In genomic region chr12:69239286-69239921, GRCh38 we compare ENCODE assay signal across 8 cellular contexts. TPM values are rescaled to one million over a fixed set of nuclear protein-coding genes. Genes with fewer than 3 reads are reported as not detected.
DNase-seq lines count a peak whose midpoint lies in the region; ATAC-seq and TF ChIP-seq lines count a peak whose summit lies in the region.

A gene with protein sequence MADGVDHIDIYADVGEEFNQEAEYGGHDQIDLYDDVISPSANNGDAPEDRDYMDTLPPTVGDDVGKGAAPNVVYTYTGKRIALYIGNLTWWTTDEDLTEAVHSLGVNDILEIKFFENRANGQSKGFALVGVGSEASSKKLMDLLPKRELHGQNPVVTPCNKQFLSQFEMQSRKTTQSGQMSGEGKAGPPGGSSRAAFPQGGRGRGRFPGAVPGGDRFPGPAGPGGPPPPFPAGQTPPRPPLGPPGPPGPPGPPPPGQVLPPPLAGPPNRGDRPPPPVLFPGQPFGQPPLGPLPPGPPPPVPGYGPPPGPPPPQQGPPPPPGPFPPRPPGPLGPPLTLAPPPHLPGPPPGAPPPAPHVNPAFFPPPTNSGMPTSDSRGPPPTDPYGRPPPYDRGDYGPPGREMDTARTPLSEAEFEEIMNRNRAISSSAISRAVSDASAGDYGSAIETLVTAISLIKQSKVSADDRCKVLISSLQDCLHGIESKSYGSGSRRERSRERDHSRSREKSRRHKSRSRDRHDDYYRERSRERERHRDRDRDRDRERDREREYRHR (plus strand): TSS chr12:69239569. CDS start chr12:69239647, 78 bp downstream.

- H3K27me3 ChIP-seq in WERI-Rb-1 (ENCODE audit: insufficient read depth, low read depth, severe bottlenecking) = no peaks in the 10 kb centered on the region
- no peaks in the 10 kb centered on the region for H3K27me3 ChIP-seq in breast epithelium
- peaks cover 18% of the 10 kb centered on the region; the same call in 1 of the 2 replicates for H3K27me3 ChIP-seq in iPS-20b (ENCODE audit: insufficient read depth, low read length)

- DNase-seq in AG08395 (ENCODE audit: low spot score) (peak; percentile 96), NCI-H2227 (lab: John Stamatoyannopoulos, UW; ENCODE audit: unreplicated experiment) (peak; percentile 98), WERI-Rb-1 (peak; percentile 97), breast epithelium (ENCODE audit: low spot score in 2 of 2) (peak; percentile 91 to 96)

- H3K4me3 ChIP-seq in WERI-Rb-1 (ENCODE audit: low read depth, low read length) = peak within 1 kb of the TSS; percentile 94
- H3K4me3 ChIP-seq in breast epithelium = peak within 1 kb of the TSS; percentile 86 to 97 (median 86)
- H3K4me3 ChIP-seq in iPS-20b (ENCODE audit: low read length) = peak within 1 kb of the TSS; percentile 99
- peak within 1 kb of the TSS; percentile 68 to 92 (median 80) for H3K4me3 ChIP-seq in skin epidermis

- peak within 1 kb of the TSS; percentile 99 for H3K9ac ChIP-seq in iPS-20b (ENCODE audit: low read depth, low read length)

- H3K9me3 ChIP-seq in WERI-Rb-1 (ENCODE audit: severe bottlenecking) (no peaks in the 10 kb centered on the region), breast epithelium (no peaks in the 10 kb centered on the region), iPS-20b (ENCODE audit: insufficient read depth, low read depth, low read length) (no peaks in the 10 kb centered on the region)

- H3K36me3 ChIP-seq in WERI-Rb-1 = peaks cover 24% of the 10 kb centered on the region
- H3K36me3 ChIP-seq in breast epithelium = no peaks in the 10 kb centered on the region
- peaks cover 10% of the 10 kb centered on the region; the same call in 1 of the 2 replicates for H3K36me3 ChIP-seq in iPS-20b (ENCODE audit: insufficient read depth, low read depth, low read length)

- TF ChIP-seq POLR2A in breast epithelium (IDR thresholded peaks at IDR 0.05) = peak; percentile 52

- no peaks in the 10 kb centered on the region for H3K4me1 ChIP-seq in breast epithelium
- peaks cover 19% of the 10 kb centered on the region for H3K4me1 ChIP-seq in iPS-20b (ENCODE audit: insufficient read depth, low read length)

- ATAC-seq in GM18909 (IDR thresholded peaks at IDR 0.05; ENCODE audit: poor library complexity, unreplicated experiment) = peak; percentile 93
- peak; percentile 91 for ATAC-seq in HG03159 (IDR thresholded peaks at IDR 0.05; ENCODE audit: unreplicated experiment)

- intact Hi-C loops in breast epithelium (cut with DNase I; ENCODE audit: low total_unique reads) = no loop called here

- no peak for TF ChIP-seq CTCF in WERI-Rb-1 (IDR thresholded peaks at IDR 0.05; ENCODE audit: low read depth, low read length)
- TF ChIP-seq CTCF in breast epithelium (IDR thresholded peaks at IDR 0.05) = no peak

- peak within 1 kb of the TSS; percentile 89 for H3K27ac ChIP-seq in WERI-Rb-1
- peak within 1 kb of the TSS; percentile 96 to 99 for H3K27ac ChIP-seq in breast epithelium
- H3K27ac ChIP-seq in iPS-20b (ENCODE audit: low read length) = peak within 1 kb of the TSS; percentile 96
- peak within 1 kb of the TSS; percentile 82 to 98 (median 92) for H3K27ac ChIP-seq in skin epidermis

RNA-seq across cellular contexts. Expression of the gene that starts here (rescaled TPM):
- 10 to 100 TPM; 29.9 to 59.3 (median 41.3) TPM for total RNA-seq in breast epithelium

Comparison
In these comparisons a context has a peak if more than half of its experiments do, and no peak if none do; other contexts are left out.
1. Peak in every context shown above with its lines: DNase-seq, ATAC-seq, H3K4me3 ChIP-seq and H3K27ac ChIP-seq.